In genomic region chr16:67176662-67177061, GRCh38 we compare ENCODE assay signal across 28 cellular contexts. TPM values are rescaled to one million over a fixed set of nuclear protein-coding genes. Genes with fewer than 3 reads are reported as not detected.
DNase-seq lines count a peak whose midpoint lies in the region; ATAC-seq and TF ChIP-seq lines count a peak whose summit lies in the region.
"Had no signal": no experiment of that assay in that cellular context is flagged by ENCODE, and none has a peak within 500 bp of the region (broad histone marks: within the 10 kb centered on the region; RNA-seq: fewer than 3 reads in every experiment).

No MANE protein-coding gene starts in this region.

- no peak for TF ChIP-seq POLR2A in suprapubic skin (IDR thresholded peaks at IDR 0.05)

- peaks cover 30% of the 10 kb centered on the region for H3K4me1 Mint-ChIP-seq in T-helper 17 cell
- peaks cover 8 to 59% (median 23%) of the 10 kb centered on the region in 7 donors for H3K4me1 Mint-ChIP-seq in naive thymus-derived CD4-positive, alpha-beta T cell

- H3K27me3 ChIP-seq in naive thymus-derived CD4-positive, alpha-beta T cell (ENCODE audit: control insufficient read depth in 2 of 2, insufficient read depth in 2 of 2, low read length in 2 of 2) = peaks cover 0 to 8% of the 10 kb centered on the region in 2 donors
- no peaks in the 10 kb centered on the region for H3K27me3 ChIP-seq in suprapubic skin
- H3K27me3 ChIP-seq: MG63, pancreas, SJSA1 had no signal

- H3K9me3 Mint-ChIP-seq in naive thymus-derived CD4-positive, alpha-beta T cell = peaks cover 0 to 1% (median 0%) of the 10 kb centered on the region in 11 donors
- H3K9me3 Mint-ChIP-seq: activated CD4-positive, alpha-beta memory T cell treated with anti-CD3 and anti-CD28 coated beads, Interleukin-2, amount 10 ng/mL, durations not matched to agents 7 days and 5 days; activated naive CD4-positive, alpha-beta T cell treated with anti-CD3 and anti-CD28 coated beads, Interleukin-2, amount 50 U/mL, for 24 hours had no signal

- peaks cover 13 to 23% of the 10 kb centered on the region in 2 donors for H3K4me1 ChIP-seq in naive thymus-derived CD4-positive, alpha-beta T cell (ENCODE audit: control insufficient read depth in 2 of 2, insufficient read depth in 2 of 2, low read length in 2 of 2)
- H3K4me1 ChIP-seq in suprapubic skin = peaks cover 60% of the 10 kb centered on the region

- intact Hi-C loops in naive thymus-derived CD4-positive, alpha-beta T cell (cut with micrococcal nuclease) = no loop called here

- no peaks in the 10 kb centered on the region for H3K36me3 ChIP-seq in naive thymus-derived CD4-positive, alpha-beta T cell (ENCODE audit: control insufficient read depth in 2 of 3, insufficient read depth in 3 of 3, low read length in 3 of 3)
- no peaks in the 10 kb centered on the region for H3K36me3 ChIP-seq in suprapubic skin
- H3K36me3 ChIP-seq: MG63, pancreas had no signal

- H3K9me3 ChIP-seq in T-helper 17 cell (ENCODE audit: control insufficient read depth, low read length, poor library complexity, severe bottlenecking) (no peaks in the 10 kb centered on the region), suprapubic skin (no peaks in the 10 kb centered on the region)
- H3K9me3 ChIP-seq in naive thymus-derived CD4-positive, alpha-beta T cell (ENCODE audit: control insufficient read depth in 2 of 3, low read length in 3 of 3) = no peaks in the 10 kb centered on the region
- H3K9me3 ChIP-seq: MG63, mucosa of descending colon, pancreas, SJSA1 had no signal

- WGBS in suprapubic skin = 82% methylated on average over 11 of the region's 12 CpGs

- CTCF ChIA-PET in naive thymus-derived CD4-positive, alpha-beta T cell (lab: Charles Lee) = interaction anchor here (1.3 kb wide), 1 partner anchor 19 kb away, joined by 5 read pairs; no protein-coding TSS in a partner anchor

- no peak overlapping the region for H3K27ac Mint-ChIP-seq in T-helper 17 cell
- peak overlapping the region in 1 of 9 donors; percentile 7 for H3K27ac Mint-ChIP-seq in naive thymus-derived CD4-positive, alpha-beta T cell
- H3K27ac Mint-ChIP-seq: activated CD4-positive, alpha-beta memory T cell treated with anti-CD3 and anti-CD28 coated beads, Interleukin-2, amount 10 ng/mL, durations not matched to agents 7 days and 5 days; CD4-positive, CD25-positive, alpha-beta regulatory T cell had no signal

- POLR2A ChIA-PET in naive thymus-derived CD4-positive, alpha-beta T cell (lab: Charles Lee) = interaction anchor here (4.1 kb wide), 1 partner anchor 16 kb away, joined by 31 read pairs; the partner anchor contains the start of genes FBXL8 and TRADD

- ATAC-seq in T-helper 17 cell (no peak), GM19463 (IDR thresholded peaks at IDR 0.05; ENCODE audit: unreplicated experiment) (no peak)
- ATAC-seq in naive thymus-derived CD4-positive, alpha-beta T cell = no peak
- ATAC-seq: left cardiac atrium, mucosa of descending colon, pancreas had no signal

- peaks cover 18% of the 10 kb centered on the region for H3K27me3 Mint-ChIP-seq in T-helper 17 cell
- H3K27me3 Mint-ChIP-seq in naive thymus-derived CD4-positive, alpha-beta T cell = peaks cover 0 to 43% (median 39%) of the 10 kb centered on the region in 5 donors

- H3K4me3 ChIP-seq in naive thymus-derived CD4-positive, alpha-beta T cell (ENCODE audit: low read length) = no peak overlapping the region
- no peak overlapping the region for H3K4me3 ChIP-seq in suprapubic skin
- H3K4me3 ChIP-seq: lung, MG63, mucosa of descending colon, pancreas, SJSA1 had no signal

- H3K4me3 Mint-ChIP-seq in T-helper 17 cell = peak overlapping the region; percentile 81
- H3K4me3 Mint-ChIP-seq in naive thymus-derived CD4-positive, alpha-beta T cell = peak overlapping the region in 6 of 10 donors; percentile 3 to 81 (median 38)
- H3K4me3 Mint-ChIP-seq: activated CD4-positive, alpha-beta memory T cell treated with anti-CD3 and anti-CD28 coated beads, Interleukin-2, amount 10 ng/mL, durations not matched to agents 7 days and 5 days; activated naive CD4-positive, alpha-beta T cell treated with anti-CD3 and anti-CD28 coated beads, Interleukin-2, amount 50 U/mL, for 24 hours had no signal

- H3K27ac ChIP-seq in naive thymus-derived CD4-positive, alpha-beta T cell (ENCODE audit: low read depth, low read length) = no peak overlapping the region
- no peak overlapping the region for H3K27ac ChIP-seq in suprapubic skin
- H3K27ac ChIP-seq: KMS-11, SJSA1 had no signal

- DNase-seq in NCI-H2081 (lab: John Stamatoyannopoulos, UW) (peak; percentile 59 to 71), NCI-H2081 treated with DMSO at 0.1 percent for 48 hours (lab: John Stamatoyannopoulos, UW) (no peak), COLO668 (lab: John Stamatoyannopoulos, UW; ENCODE audit: unreplicated experiment) (peak; percentile 43), T-helper 17 cell (no peak), ecto neural progenitor cell (ENCODE audit: low spot score) (no peak), suprapubic skin (ENCODE audit: low spot score in 2 of 2) (no peak)
- no peak for DNase-seq in naive thymus-derived CD4-positive, alpha-beta T cell
- DNase-seq: activated CD4-positive, alpha-beta memory T cell treated with anti-CD3 and anti-CD28 coated beads, Interleukin-2, amount 10 ng/mL, durations not matched to agents 7 days and 5 days; activated CD4-positive, CD25-positive, alpha-beta regulatory T cell; activated CD8-positive, alpha-beta memory T cell treated with anti-CD3 and anti-CD28 coated beads, Interleukin-2, amount 50 U/mL, for 48 hours; CD4-positive, CD25-positive, alpha-beta regulatory T cell; DMS 273 treated with DMSO at 0.1 percent for 48 hours; effector CD4-positive, alpha-beta T cell; hippocampal formation; left cardiac atrium; MG63; NCI-H1105; NCI-H446 treated with DMSO at 0.1 percent for 48 hours; small intestine; stimulated activated naive CD4-positive, alpha-beta T cell had no signal

- H3K36me3 Mint-ChIP-seq in T-helper 17 cell (ENCODE audit: low read depth) = no peaks in the 10 kb centered on the region
- H3K36me3 Mint-ChIP-seq in naive thymus-derived CD4-positive, alpha-beta T cell = peaks cover 0 to 26% (median 0%) of the 10 kb centered on the region in 5 donors
- H3K36me3 Mint-ChIP-seq: activated naive CD4-positive, alpha-beta T cell treated with anti-CD3 and anti-CD28 coated beads, Interleukin-2, amount 50 U/mL, for 24 hours; CD4-positive, CD25-positive, alpha-beta regulatory T cell had no signal

- TF ChIP-seq EP300 in suprapubic skin (IDR thresholded peaks at IDR 0.05) = no peak

- TF ChIP-seq CTCF in suprapubic skin (IDR thresholded peaks at IDR 0.05) = no peak

RNA-seq across cellular contexts. Expression of gene NOL3, which starts 6.3 kb away (rescaled TPM):
- total RNA-seq in T-helper 17 cell (1 to 10 TPM; 4.3 to 5.5 TPM), suprapubic skin (100 to 1,000 TPM in 2 of 4 donors, 10 to 100 TPM in 2; 64.3 to 116 (median 90.5) TPM)
- 10 to 100 TPM in 1 of 5 experiments, 1 to 10 TPM in 3, under 1 TPM in 1; 0.89 to 66.0 (median 1.8) TPM for total RNA-seq in naive thymus-derived CD4-positive, alpha-beta T cell
- not detected for polyA plus RNA-seq in naive thymus-derived CD4-positive, alpha-beta T cell
- polyA plus RNA-seq: CD4-positive, CD25-positive, alpha-beta regulatory T cell had no signal

RNA-seq across cellular contexts. Expression of gene MATCAP1, which starts 7.1 kb away (rescaled TPM):
- total RNA-seq in T-helper 17 cell = 10 to 100 TPM; 16.0 to 19.7 TPM
- total RNA-seq in naive thymus-derived CD4-positive, alpha-beta T cell = 10 to 100 TPM in 3 of 5 experiments, 1 to 10 TPM in 2; 4.3 to 88.1 (median 11.0) TPM
- polyA plus RNA-seq in naive thymus-derived CD4-positive, alpha-beta T cell = under 1 TPM; 0.48 to 0.78 TPM
- 10 to 100 TPM; 14.2 to 30.0 (median 17.3) TPM for total RNA-seq in suprapubic skin

RNA-seq across cellular contexts. Expression of gene HSF4, which starts 12.1 kb away (rescaled TPM):
- 10 to 100 TPM; 54.5 to 80.9 TPM for total RNA-seq in T-helper 17 cell
- total RNA-seq in naive thymus-derived CD4-positive, alpha-beta T cell = 100 to 1,000 TPM in 1 of 5 experiments, 10 to 100 TPM in 2, 1 to 10 TPM in 2; 9.9 to 150 (median 15.5) TPM
- polyA plus RNA-seq in naive thymus-derived CD4-positive, alpha-beta T cell = not detected
- 100 to 1,000 TPM in 2 of 4 donors, 10 to 100 TPM in 2; 56.5 to 351 (median 102) TPM for total RNA-seq in suprapubic skin
- polyA plus RNA-seq: CD4-positive, CD25-positive, alpha-beta regulatory T cell had no signal

RNA-seq across cellular contexts. Expression of gene EXOC3L1, which starts 13.3 kb away (rescaled TPM):
- total RNA-seq in T-helper 17 cell (not detected), suprapubic skin (1 to 10 TPM in 3 of 4 donors, under 1 TPM in 1; 0.45 to 2.0 (median 1.9) TPM)
- under 1 TPM in 2 of 5 experiments, not detected in 3; 0.58 to 0.73 TPM for total RNA-seq in naive thymus-derived CD4-positive, alpha-beta T cell
- polyA plus RNA-seq in naive thymus-derived CD4-positive, alpha-beta T cell = not detected
- total RNA-seq: activated CD4-positive, alpha-beta memory T cell treated with anti-CD3 and anti-CD28 coated beads, Interleukin-2, amount 10 ng/mL, durations not matched to agents 7 days and 5 days; bronchial epithelial cell; SJSA1 had no signal

RNA-seq across cellular contexts. Expression of gene E2F4, which starts 15.3 kb away (rescaled TPM):
- total RNA-seq in T-helper 17 cell (10 to 100 TPM; 64.6 to 75.1 TPM), suprapubic skin (100 to 1,000 TPM in 1 of 4 donors, 10 to 100 TPM in 3; 92.6 to 106 (median 96.8) TPM)
- total RNA-seq in naive thymus-derived CD4-positive, alpha-beta T cell = 100 to 1,000 TPM in 1 of 5 experiments, 10 to 100 TPM in 4; 67.1 to 133 (median 73.0) TPM
- polyA plus RNA-seq in naive thymus-derived CD4-positive, alpha-beta T cell = 10 to 100 TPM; 59.4 to 97.9 TPM

Comparison
In these comparisons a context has a peak if more than half of its experiments do, and no peak if none do; other contexts are left out.
1. DNase-seq: peak in NCI-H2081 (2 of 2) and COLO668 (single experiment); none in NCI-H2081 treated with DMSO at 0.1 percent for 48 hours (single experiment), T-helper 17 cell (0 of 3), naive thymus-derived CD4-positive, alpha-beta T cell (0 of 9), ecto neural progenitor cell (single experiment) and suprapubic skin (0 of 2).